20 cellular contexts compared by ENCODE assay signal in genomic region chr5:179368806-179369529, GRCh38. TPM values are rescaled to one million over a fixed set of nuclear protein-coding genes. Genes with fewer than 3 reads are reported as not detected.
DNase-seq lines count a peak whose midpoint lies in the region; ATAC-seq and TF ChIP-seq lines count a peak whose summit lies in the region.
"Had no signal": no experiment of that assay in that cellular context is flagged by ENCODE, and none has a peak within 500 bp of the region (broad histone marks: within the 10 kb centered on the region; RNA-seq: fewer than 3 reads in every experiment).

No MANE protein-coding gene starts in this region.

- H3K14ac ChIP-seq in IMR-90 (replicated peaks; ENCODE audit: low read depth, low read length), result no peak overlapping the region
- H3K14ac ChIP-seq in mesenchymal stem cell (ENCODE audit: low read length in 2 of 2), result no peak overlapping the region

- no peak overlapping the region for H3K4me3 ChIP-seq in IMR-90 (ENCODE audit: insufficient read depth, low read depth, low read length)
- no peak overlapping the region for H3K4me3 ChIP-seq in mesenchymal stem cell (ENCODE audit: insufficient read depth in 1 of 2, low read depth in 1 of 2, low read length in 2 of 2)
- H3K4me3 ChIP-seq in upper lobe of right lung, result no peak overlapping the region
- H3K4me3 ChIP-seq in Caco-2 (ENCODE audit: low read depth, low read length), result no peak overlapping the region

- H3K23ac ChIP-seq in IMR-90 (ENCODE audit: low read depth, low read length) (no peak overlapping the region), mesenchymal stem cell (ENCODE audit: low read length in 2 of 2) (no peak overlapping the region)

- H2BK12ac ChIP-seq in mesenchymal stem cell (ENCODE audit: low read length in 2 of 2), result no peak overlapping the region

- no peak for TF ChIP-seq POLR2A in IMR-90 (IDR thresholded peaks at IDR 0.05; ENCODE audit: low read depth, low read length)

- H2BK15ac ChIP-seq in IMR-90 (ENCODE audit: low read depth, low read length), result no peak overlapping the region
- no peak overlapping the region for H2BK15ac ChIP-seq in mesenchymal stem cell (ENCODE audit: low read depth, poor library complexity, severe bottlenecking)

- in situ Hi-C loops in IMR-90 (cut with MboI; ENCODE audit: low sequenced_read_pairs), result no loop called here

- H3K27ac ChIP-seq in IMR-90 (ENCODE audit: insufficient read depth, low read length) (no peak overlapping the region), mesenchymal stem cell (ENCODE audit: low read length, poor library complexity, severe bottlenecking) (no peak overlapping the region), upper lobe of right lung (no peak overlapping the region)

- H2AK5ac ChIP-seq in IMR-90 (ENCODE audit: low read depth, low read length) (no peak overlapping the region), mesenchymal stem cell (ENCODE audit: low read length, severe bottlenecking) (no peak overlapping the region)

- H3K9me3 Mint-ChIP-seq in Caco-2 (ENCODE audit: unreplicated experiment), result peaks cover 3% of the 10 kb centered on the region
- H3K9me3 Mint-ChIP-seq: CD4-positive, alpha-beta memory T cell had no signal

- peak; percentile 55 for DNase-seq in activated effector memory CD4-positive, alpha-beta T cell treated with anti-CD3 and anti-CD28 coated beads, Interleukin-2, amount 50 U/mL, for 16 hours
- no peak for DNase-seq in activated effector memory CD4-positive, alpha-beta T cell treated with Interleukin-2 at 50 U/mL for 16 hours
- DNase-seq in IMR-90 (no peak), mesenchymal stem cell (no peak), upper lobe of right lung (peak; percentile 51), mucosa of gallbladder (ENCODE audit: low spot score) (no peak), Caco-2 (no peak)
- DNase-seq: BE2C; Calu3; CD4-positive, alpha-beta memory T cell; DMS79; GOT3; KG1; NCI-H1105 treated with DMSO at 0.1 percent for 48 hours; NCI-H187; NCI-H2107; NCI-H345; NCI-H524 treated with DMSO at 0.1 percent for 48 hours; PC-3; RPMI8226 had no signal

- H3K4me3 Mint-ChIP-seq in Caco-2 (ENCODE audit: unreplicated experiment), result no peak overlapping the region
- H3K4me3 Mint-ChIP-seq: CD4-positive, alpha-beta memory T cell had no signal

- no peak overlapping the region for H2BK20ac ChIP-seq in IMR-90 (ENCODE audit: low read depth, low read length)

- no peak for TF ChIP-seq RAD21 in IMR-90 (IDR thresholded peaks at IDR 0.05; ENCODE audit: low read length)

- peak overlapping the region; percentile 22 for H2AK9ac ChIP-seq in IMR-90 (replicated peaks; ENCODE audit: low read depth, low read length, poor library complexity)

- H3K4me1 ChIP-seq in IMR-90 (ENCODE audit: control insufficient read depth, insufficient read depth, low read length), result no peaks in the 10 kb centered on the region; the same call in 1 of the 2 replicates
- no peaks in the 10 kb centered on the region for H3K4me1 ChIP-seq in mesenchymal stem cell (ENCODE audit: control insufficient read depth, insufficient read depth, low read depth, low read length)
- H3K4me1 ChIP-seq in upper lobe of right lung, result no peaks in the 10 kb centered on the region
- H3K4me1 ChIP-seq in Caco-2, result no peaks in the 10 kb centered on the region
- H3K4me1 ChIP-seq: BE2C had no signal

- H2BK5ac ChIP-seq in IMR-90 (ENCODE audit: low read depth, low read length, poor library complexity, severe bottlenecking) (no peak overlapping the region), mesenchymal stem cell (ENCODE audit: low read depth, low read length, poor library complexity, severe bottlenecking) (no peak overlapping the region)

- ATAC-seq in IMR-90 (ENCODE audit: low read depth) (no peak), upper lobe of right lung (no peak)
- ATAC-seq: PC-3 had no signal

- H3K36me3 Mint-ChIP-seq in Caco-2 (ENCODE audit: insufficient read depth, unreplicated experiment), result no peaks in the 10 kb centered on the region
- H3K36me3 Mint-ChIP-seq: CD4-positive, alpha-beta memory T cell had no signal

- dilution Hi-C loops in IMR-90 (cut with HindIII; ENCODE audit: low sequenced_read_pairs, unreplicated experiment), result no loop called here

- H3K36me3 ChIP-seq in IMR-90 (ENCODE audit: control insufficient read depth, insufficient read depth, low read length) (no peaks in the 10 kb centered on the region), mesenchymal stem cell (ENCODE audit: control insufficient read depth in 1 of 2, insufficient read depth in 2 of 2, low read depth in 1 of 2, low read length in 2 of 2) (no peaks in the 10 kb centered on the region), upper lobe of right lung (no peaks in the 10 kb centered on the region), Caco-2 (ENCODE audit: control insufficient read depth, insufficient read depth, low read length) (no peaks in the 10 kb centered on the region)
- H3K36me3 ChIP-seq: BE2C had no signal

- H3K4me2 ChIP-seq in IMR-90 (ENCODE audit: low read depth, low read length) (no peak overlapping the region), mesenchymal stem cell (ENCODE audit: low read length, poor library complexity, severe bottlenecking) (no peak overlapping the region)

- CTCF ChIA-PET in IMR-90 (lab: Yijun Ruan, JAX) (no interaction called here), Caco-2 (lab: Charles Lee) (no interaction called here)

- H3K4ac ChIP-seq in IMR-90 (ENCODE audit: low read depth, low read length) (no peak overlapping the region), mesenchymal stem cell (ENCODE audit: low read depth in 1 of 2, low read length in 2 of 2) (no peak overlapping the region)

- H3K18ac ChIP-seq in IMR-90 (ENCODE audit: low read depth, low read length) (no peak overlapping the region), mesenchymal stem cell (ENCODE audit: low read depth in 1 of 2, low read length in 2 of 2) (no peak overlapping the region)

- H3K27me3 Mint-ChIP-seq in Caco-2 (ENCODE audit: insufficient read depth, unreplicated experiment), result peaks cover 2% of the 10 kb centered on the region

- H3K9me1 ChIP-seq in IMR-90 (ENCODE audit: insufficient read depth, low read length), result no peaks in the 10 kb centered on the region

- 81% methylated on average over 5 of the region's 17 CpGs; no CpG with 5 or more reads in 1 of the 2 experiments for WGBS in IMR-90 (ENCODE audit: extremely low coverage in 2 of 2, insufficient read length in 1 of 2), 2 experiments
- 88% methylated on average over 17 of the region's 17 CpGs for WGBS in mesenchymal stem cell

- H3K56ac ChIP-seq in IMR-90 (ENCODE audit: extremely low read depth, insufficient read depth, low read length), result no peak overlapping the region

- intact Hi-C loops in IMR-90 (cut with micrococcal nuclease) (no loop called here), upper lobe of right lung (cut with DNase I) (no loop called here), Caco-2 (cut with micrococcal nuclease; ENCODE audit: unreplicated experiment) (no loop called here)

- TF ChIP-seq CTCF in IMR-90 (conservative IDR thresholded peaks at IDR 0.05; ENCODE audit: low read depth, low read length), result no peak
- no peak for TF ChIP-seq CTCF in upper lobe of right lung (IDR thresholded peaks at IDR 0.05)
- no peak for TF ChIP-seq CTCF in Caco-2 (IDR thresholded peaks at IDR 0.05; ENCODE audit: insufficient read depth in 1 of 2, low read depth in 1 of 2, low read length in 1 of 2, severe bottlenecking in 1 of 2, unreplicated experiment in 1 of 2)

- BruUV-seq in IMR-90 (replicated peaks; lab: Mats Ljungman, UMichigan), result no TSS peak
- no TSS peak for BruUV-seq in Caco-2 (replicated peaks; lab: Mats Ljungman, UMichigan)

- no peak overlapping the region for H2BK120ac ChIP-seq in IMR-90 (ENCODE audit: low read depth, low read length)
- H2BK120ac ChIP-seq in mesenchymal stem cell (ENCODE audit: low read depth, low read length), result no peak overlapping the region

- H3K9me3 ChIP-seq in IMR-90 (ENCODE audit: control insufficient read depth, insufficient read depth, low read length) (no peaks in the 10 kb centered on the region), mesenchymal stem cell (ENCODE audit: control insufficient read depth, low read length) (no peaks in the 10 kb centered on the region), upper lobe of right lung (no peaks in the 10 kb centered on the region), Caco-2 (no peaks in the 10 kb centered on the region)
- H3K9me3 ChIP-seq: BE2C had no signal

- H2AFZ ChIP-seq in IMR-90 (replicated peaks; ENCODE audit: low read length, poor library complexity) (peak overlapping the region; percentile 25), mesenchymal stem cell (ENCODE audit: low read depth, low read length) (no peak overlapping the region)

- H4K5ac ChIP-seq in IMR-90 (ENCODE audit: low read depth, low read length), result no peak overlapping the region

- H3K27me3 ChIP-seq in IMR-90 (ENCODE audit: control insufficient read depth, insufficient read depth, low read length) (peaks cover 3% of the 10 kb centered on the region; the same call in 1 of the 2 replicates), mesenchymal stem cell (ENCODE audit: control insufficient read depth in 1 of 2, insufficient read depth in 1 of 2, low read length in 2 of 2) (peaks cover 0 to 24% of the 10 kb centered on the region in 2 experiments), upper lobe of right lung (no peaks in the 10 kb centered on the region), Caco-2 (replicated peaks; ENCODE audit: control insufficient read depth, insufficient read depth, low read length) (no peaks in the 10 kb centered on the region; the same call in 1 of the 2 replicates)
- H3K27me3 ChIP-seq: BE2C had no signal

- H3K4me1 Mint-ChIP-seq in Caco-2 (ENCODE audit: low read depth, unreplicated experiment), result no peaks in the 10 kb centered on the region
- H3K4me1 Mint-ChIP-seq: CD4-positive, alpha-beta memory T cell had no signal

- POLR2A ChIA-PET in IMR-90 (lab: Charles Lee; ENCODE audit: unreplicated experiment), result no interaction called here
- POLR2A ChIA-PET in Caco-2 (lab: Charles Lee), result no interaction called here

- no peak overlapping the region for H4K91ac ChIP-seq in IMR-90 (ENCODE audit: insufficient read depth, low read depth, low read length)
- peak overlapping the region; percentile 1 for H4K91ac ChIP-seq in mesenchymal stem cell (ENCODE audit: low read length)

- H3K79me1 ChIP-seq in IMR-90 (ENCODE audit: low read depth in 1 of 2, low read length in 2 of 2) (no peaks in the 10 kb centered on the region), mesenchymal stem cell (replicated peaks; ENCODE audit: low read length, poor library complexity, severe bottlenecking) (no peaks in the 10 kb centered on the region)

- H4K20me1 ChIP-seq in IMR-90 (ENCODE audit: insufficient read depth, low read length), result no peaks in the 10 kb centered on the region

- H3K27ac Mint-ChIP-seq in Caco-2 (ENCODE audit: unreplicated experiment), result no peak overlapping the region
- H3K27ac Mint-ChIP-seq: CD4-positive, alpha-beta memory T cell had no signal

- no peak overlapping the region for H3K9ac ChIP-seq in IMR-90 (ENCODE audit: low read depth, low read length)
- no peak overlapping the region for H3K9ac ChIP-seq in mesenchymal stem cell (ENCODE audit: low read length)

- H4K8ac ChIP-seq in IMR-90 (ENCODE audit: low read depth in 2 of 2, low read length in 2 of 2) (no peak overlapping the region), mesenchymal stem cell (ENCODE audit: low read length) (no peak overlapping the region)

RNA-seq across cellular contexts. Expression of gene ADAMTS2, which starts 23.7 kb away (rescaled TPM):
- 18.3 and 19.0 TPM in 2 replicates for total RNA-seq in IMR-90 (2012; rRNA removed)
- 58.8 and 68.2 TPM in 2 replicates for polyA plus RNA-seq in IMR-90 (2012; rRNA removed)
- polyA plus RNA-seq in IMR-90 (2012; cell fraction: cytosol; rRNA removed), result 45.1 and 77.2 TPM in 2 replicates
- polyA plus RNA-seq in IMR-90 (2012; cell fraction: nucleus; rRNA removed; ENCODE audit: low replicate concordance), result 77.0 and 118 TPM in 2 replicates
- 46.7 TPM for polyA plus RNA-seq in mesenchymal stem cell (2013, experiment 1 of 2)
- polyA plus RNA-seq in mesenchymal stem cell (2013, experiment 2 of 2), result 45.4 TPM
- total RNA-seq in upper lobe of right lung, result 16.4 TPM
- total RNA-seq in mucosa of gallbladder, result 18.9 TPM
- total RNA-seq in Caco-2 (2022), result 0.05 and 0.23 TPM in 2 replicates
- total RNA-seq: Calu3; CD4-positive, alpha-beta memory T cell; PC-3 had no signal

Comparison
In these comparisons a context has a peak if more than half of its experiments do, and no peak if none do; other contexts are left out.
1. DNase-seq: peak in activated effector memory CD4-positive, alpha-beta T cell treated with anti-CD3 and anti-CD28 coated beads, Interleukin-2, amount 50 U/mL, for 16 hours (single experiment) and upper lobe of right lung (single experiment); none in activated effector memory CD4-positive, alpha-beta T cell treated with Interleukin-2 at 50 U/mL for 16 hours (single experiment), IMR-90 (single experiment), mesenchymal stem cell (single experiment), mucosa of gallbladder (single experiment) and Caco-2 (0 of 2).
2. RNA of gene ADAMTS2, which starts 23.7 kb away (total RNA-seq): 18.3 to 19.0 TPM in IMR-90, 18.9 TPM in mucosa of gallbladder (single experiment) and 16.4 TPM in upper lobe of right lung (single experiment); 0.05 to 0.23 TPM in Caco-2; every median in the first group is over 10 times any median in the second.